In genomic region chr5:139403418-139403786, GRCh38 we compare ENCODE assay signal across 8 cellular contexts. TPM values are rescaled to one million over a fixed set of nuclear protein-coding genes. Genes with fewer than 3 reads are reported as not detected.
DNase-seq lines count a peak whose midpoint lies in the region; ATAC-seq and TF ChIP-seq lines count a peak whose summit lies in the region.

No MANE protein-coding gene starts in this region.

- H3K27ac Mint-ChIP-seq in natural killer cell, result peak overlapping the region; percentile 94 to 99

- peaks cover 28 to 30% of the 10 kb centered on the region in 2 donors for H3K4me1 Mint-ChIP-seq in natural killer cell

- H3K9me3 ChIP-seq in BLaER1 (no peaks in the 10 kb centered on the region), KOPT-K1 (ENCODE audit: insufficient read depth, low read length, poor library complexity, severe bottlenecking) (no peaks in the 10 kb centered on the region)

- ATAC-seq in natural killer cell, result no peak
- no peak for ATAC-seq in GM18873 (IDR thresholded peaks at IDR 0.05; ENCODE audit: low FRiP score, unreplicated experiment)
- no peak for ATAC-seq in GM21723 (IDR thresholded peaks at IDR 0.05; ENCODE audit: unreplicated experiment)

- TF ChIP-seq CTCF in dorsolateral prefrontal cortex (IDR thresholded peaks at IDR 0.05 in 54 of 56, conservative IDR thresholded peaks at IDR 0.05 in 2 of 56; ENCODE audit: low read depth in 1 of 56, partially characterized antibody in 56 of 56) (no peak), natural killer cell (IDR thresholded peaks at IDR 0.05) (no peak)

- H3K27me3 Mint-ChIP-seq in natural killer cell (ENCODE audit: low read depth in 2 of 2), result no peaks in the 10 kb centered on the region

- no peaks in the 10 kb centered on the region for H3K36me3 Mint-ChIP-seq in natural killer cell

- DNase-seq in dorsolateral prefrontal cortex (no peak), natural killer cell (no peak), dedifferentiated amniotic fluid mesenchymal stem cell (ENCODE audit: extremely low spot score) (no peak), NCI-H526 treated with DMSO at 0.1 percent for 48 hours (lab: John Stamatoyannopoulos, UW) (no peak)

- peaks cover 69% of the 10 kb centered on the region for H3K4me1 ChIP-seq in BLaER1

- peak overlapping the region; percentile 96 for H3K4me3 Mint-ChIP-seq in natural killer cell

- no peaks in the 10 kb centered on the region for H4K20me1 ChIP-seq in BLaER1

- peak overlapping the region; percentile 81 for H3K27ac ChIP-seq in BLaER1
- H3K27ac ChIP-seq in KOPT-K1 (ENCODE audit: low read depth, low read length, poor library complexity, severe bottlenecking), result peak overlapping the region; percentile 72
- peak overlapping the region in 57 of 59 donors; percentile 27 to 97 (median 90) for H3K27ac ChIP-seq in dorsolateral prefrontal cortex

- H3K36me3 ChIP-seq in BLaER1 (peaks cover 7% of the 10 kb centered on the region; the same call in 1 of the 2 replicates), KOPT-K1 (ENCODE audit: insufficient read depth, low read length) (no peaks in the 10 kb centered on the region)

- H3K9ac ChIP-seq in BLaER1, result peak overlapping the region; percentile 75

- no peaks in the 10 kb centered on the region for H3K9me3 Mint-ChIP-seq in natural killer cell

- H3K4me3 ChIP-seq in BLaER1 (peak overlapping the region; percentile 64), dorsolateral prefrontal cortex (peak overlapping the region; percentile 37 to 83 (median 66))

- H3K4me2 ChIP-seq in BLaER1, result peak overlapping the region; percentile 89

- H3K27me3 ChIP-seq in BLaER1 (no peaks in the 10 kb centered on the region), dorsolateral prefrontal cortex (no peaks in the 10 kb centered on the region)

- intact Hi-C loops in dorsolateral prefrontal cortex (cut with DNase I) (no loop called here), natural killer cell (cut with micrococcal nuclease) (loop anchor here (5.0 kb wide), 1 partner anchor 54 kb away; no protein-coding TSS in a partner anchor)

RNA-seq across cellular contexts. Expression of gene SPATA24, which starts 0.5 kb away (rescaled TPM):
- total RNA-seq in dorsolateral prefrontal cortex (10 to 100 TPM in 6 of 120 experiments, 1 to 10 TPM in 114; 2.5 to 12.3 (median 6.3) TPM), natural killer cell (1 to 10 TPM; 1.6 to 2.9 (median 2.7) TPM)

RNA-seq across cellular contexts. Expression of gene PROB1, which starts 8.5 kb away (rescaled TPM):
- 10 to 100 TPM in 1 of 120 experiments, 1 to 10 TPM in 119; 2.1 to 10.7 (median 3.4) TPM for total RNA-seq in dorsolateral prefrontal cortex
- 1 to 10 TPM in 1 of 3 donors, under 1 TPM in 2; 0.91 to 1.0 (median 0.96) TPM for total RNA-seq in natural killer cell

RNA-seq across cellular contexts. Expression of gene MZB1, which starts 13.7 kb away (rescaled TPM):
- total RNA-seq in dorsolateral prefrontal cortex (1 to 10 TPM in 8 of 120 experiments, under 1 TPM in 37, not detected in 75; 0.25 to 3.6 (median 0.63) TPM), natural killer cell (10 to 100 TPM in 1 of 3 donors, 1 to 10 TPM in 2; 2.0 to 60.0 (median 2.8) TPM)

RNA-seq across cellular contexts. Expression of gene SLC23A1, which starts 20.3 kb away (rescaled TPM):
- total RNA-seq in dorsolateral prefrontal cortex (1 to 10 TPM in 2 of 120 experiments, under 1 TPM in 1, not detected in 117; 0.19 to 1.4 (median 1.2) TPM), natural killer cell (not detected)

RNA-seq across cellular contexts. Expression of gene DNAJC18, which starts 35.9 kb away (rescaled TPM):
- total RNA-seq in dorsolateral prefrontal cortex (10 to 100 TPM; 26.6 to 69.5 (median 49.7) TPM), natural killer cell (1 to 10 TPM; 2.9 to 4.9 (median 3.6) TPM)
